16 cellular contexts compared by ENCODE assay signal in genomic region chr10:96999337-96999736, GRCh38.
DNase-seq lines count a peak whose midpoint lies in the region; ATAC-seq, FAIRE-seq and TF ChIP-seq lines count a peak whose summit lies in the region.
"Had no signal": no experiment of that assay in that cellular context is flagged by ENCODE, and none has a peak within 500 bp of the region (broad histone marks: within the 10 kb centered on the region; RNA-seq: fewer than 3 reads in every experiment).

No MANE protein-coding gene starts in this region.

- no peaks in the 10 kb centered on the region for H3K36me3 Mint-ChIP-seq in endothelial cell (ENCODE audit: low read depth, unreplicated experiment)

- H3K4me1 Mint-ChIP-seq in endothelial cell (ENCODE audit: unreplicated experiment), result peaks cover 29% of the 10 kb centered on the region
- H3K4me1 Mint-ChIP-seq: B cell, GM23338 had no signal

- peaks cover 5% of the 10 kb centered on the region for H3K27me3 Mint-ChIP-seq in endothelial cell (ENCODE audit: unreplicated experiment)
- H3K27me3 Mint-ChIP-seq: B cell; CD4-positive, alpha-beta T cell had no signal

- CTCF ChIA-PET in HepG2 (lab: Yijun Ruan, JAX; ENCODE audit: low intra/inter-chr PET ratio, low total read pairs), result no interaction called here

- FAIRE-seq in HepG2 (lab: Jason Lieb, UNC), result no peak
- FAIRE-seq: A204.1, G401.6, GM12891 had no signal

- H3K36me3 ChIP-seq in HepG2 (replicated peaks in 1 of 2; ENCODE audit: control insufficient read depth in 1 of 2, insufficient read depth in 2 of 2, low read length in 2 of 2), result no peaks in the 10 kb centered on the region
- H3K36me3 ChIP-seq in right lobe of liver, result no peaks in the 10 kb centered on the region
- no peaks in the 10 kb centered on the region for H3K36me3 ChIP-seq in neuronal stem cell (replicated peaks in 1 of 2; ENCODE audit: control insufficient read depth in 2 of 2, insufficient read depth in 2 of 2, low read length in 2 of 2)

- H2BK15ac ChIP-seq in neuronal stem cell (ENCODE audit: low read length), result no peak overlapping the region

- no peaks in the 10 kb centered on the region for H3K79me1 ChIP-seq in neuronal stem cell (ENCODE audit: low read depth, low read length)

- no peaks in the 10 kb centered on the region for H3K9me3 Mint-ChIP-seq in endothelial cell (ENCODE audit: unreplicated experiment)
- H3K9me3 Mint-ChIP-seq: CD4-positive, alpha-beta T cell; GM23338 had no signal

- TF ChIP-seq RAD21 in HepG2 (CRISPR knock-in tag; IDR thresholded peaks at IDR 0.05), result no peak

- in situ Hi-C loops in HepG2 (cut with HindIII; ENCODE audit: extremely low pct_ligation_motif_present, low pct_unique_long_range_greater_than_20kb), result no loop called here

- TF ChIP-seq CTCF in HepG2 (CRISPR knock-in tag; IDR thresholded peaks at IDR 0.05), result no peak
- no peak for TF ChIP-seq CTCF in right lobe of liver (IDR thresholded peaks at IDR 0.05)
- TF ChIP-seq CTCF in endothelial cell (IDR thresholded peaks at IDR 0.05; ENCODE audit: unreplicated experiment), result no peak
- TF ChIP-seq CTCF in dorsolateral prefrontal cortex (IDR thresholded peaks at IDR 0.05 in 54 of 56, conservative IDR thresholded peaks at IDR 0.05 in 2 of 56; ENCODE audit: low read depth in 1 of 56, partially characterized antibody in 56 of 56), result no peak

- H3K18ac ChIP-seq in neuronal stem cell (ENCODE audit: low read length), result peak overlapping the region; percentile 58

- H2AFZ ChIP-seq in HepG2 (ENCODE audit: low read length) (no peak overlapping the region), neuronal stem cell (ENCODE audit: low read length) (no peak overlapping the region)
- H2AFZ ChIP-seq: GM23338 had no signal

- no peaks in the 10 kb centered on the region for H4K20me1 ChIP-seq in HepG2 (ENCODE audit: insufficient read depth, low read length)

- intact Hi-C loops in HepG2 (cut with micrococcal nuclease; ENCODE audit: unreplicated experiment), result no loop called here
- intact Hi-C loops in right lobe of liver (cut with DNase I), result no loop called here
- intact Hi-C loops in dorsolateral prefrontal cortex (cut with DNase I), result no loop called here

- H4K91ac ChIP-seq in neuronal stem cell (ENCODE audit: low read depth, low read length, poor library complexity), result no peak overlapping the region

- H3K9me3 ChIP-seq in HepG2 (ENCODE audit: low read length) (no peaks in the 10 kb centered on the region), right lobe of liver (no peaks in the 10 kb centered on the region), neuronal stem cell (replicated peaks in 1 of 2; ENCODE audit: control insufficient read depth in 2 of 2, insufficient read depth in 1 of 2, low read depth in 1 of 2, low read length in 2 of 2) (no peaks in the 10 kb centered on the region)

- no peaks in the 10 kb centered on the region; a peak in 1 of 5 replicates for H3K27me3 ChIP-seq in HepG2 (ENCODE audit: control insufficient read depth in 1 of 2, insufficient read depth in 2 of 2, low read length in 2 of 2)
- H3K27me3 ChIP-seq in right lobe of liver, result no peaks in the 10 kb centered on the region
- H3K27me3 ChIP-seq in neuronal stem cell (ENCODE audit: control insufficient read depth in 3 of 3, insufficient read depth in 3 of 3, low read depth in 1 of 3, low read length in 3 of 3), result no peaks in the 10 kb centered on the region
- no peaks in the 10 kb centered on the region for H3K27me3 ChIP-seq in dorsolateral prefrontal cortex

- TF ChIP-seq EP300 in HepG2 (IDR thresholded peaks at IDR 0.05; ENCODE audit: low read depth in 2 of 2, low read length in 2 of 2) (no peak), HepG2 (CRISPR knock-in tag; IDR thresholded peaks at IDR 0.05; ENCODE audit: borderline replicate concordance) (no peak)

- no peak for ATAC-seq in HepG2
- no peak for ATAC-seq in right lobe of liver

- 0 out of 6 replicates have a peak overlapping the region, but pooled peaks of 1 of the 3 experiments have one; percentile 62 for H3K4me3 ChIP-seq in HepG2 (replicated peaks in 1 of 3; ENCODE audit: insufficient read depth in 1 of 3, low read depth in 2 of 3, low read length in 3 of 3)
- H3K4me3 ChIP-seq in right lobe of liver, result no peak overlapping the region
- no peak overlapping the region for H3K4me3 ChIP-seq in neuronal stem cell (ENCODE audit: low read length in 2 of 2)
- H3K4me3 ChIP-seq in dorsolateral prefrontal cortex, result no peak overlapping the region
- H3K4me3 ChIP-seq: GM23338 had no signal

- no TSS peak for BruUV-seq in HepG2 (replicated peaks; lab: Mats Ljungman, UMichigan)

- no peak overlapping the region for H3K27ac Mint-ChIP-seq in endothelial cell (ENCODE audit: unreplicated experiment)
- H3K27ac Mint-ChIP-seq: B cell; CD4-positive, alpha-beta T cell; GM23338 had no signal

- no peak overlapping the region for H4K8ac ChIP-seq in neuronal stem cell (ENCODE audit: low read depth, low read length)

- no peak overlapping the region for H3K4ac ChIP-seq in neuronal stem cell (ENCODE audit: low read length)

- H3K4me2 ChIP-seq in HepG2 (ENCODE audit: low read depth, low read length) (peak overlapping the region; percentile 97), neuronal stem cell (ENCODE audit: insufficient read depth, low read length, poor library complexity, severe bottlenecking) (no peak overlapping the region)
- H3K4me2 ChIP-seq: GM23338 had no signal

- POLR2A ChIA-PET in HepG2 (lab: Yijun Ruan, JAX), result no interaction called here

- no peak overlapping the region for H3K23ac ChIP-seq in neuronal stem cell (ENCODE audit: low read depth, low read length, poor library complexity)

- TF ChIP-seq POLR2A in HepG2 (IDR thresholded peaks at IDR 0.05; ENCODE audit: insufficient read depth in 1 of 2, low read depth in 2 of 2, low read length in 2 of 2), result no peak
- TF ChIP-seq POLR2A in right lobe of liver (IDR thresholded peaks at IDR 0.05), result no peak

- no peak overlapping the region for H2BK120ac ChIP-seq in neuronal stem cell (ENCODE audit: low read depth, low read length)

- no peak overlapping the region for H2BK12ac ChIP-seq in neuronal stem cell (ENCODE audit: low read length)

- H3K9ac ChIP-seq in HepG2 (ENCODE audit: insufficient read depth, low read depth, low read length) (0 out of 2 replicates have a peak overlapping the region, but pooled peaks have one; percentile 47), neuronal stem cell (ENCODE audit: low read depth, low read length, poor library complexity) (no peak overlapping the region)

- H3K4me1 ChIP-seq in HepG2 (ENCODE audit: insufficient read depth, low read length) (peaks cover 59% of the 10 kb centered on the region), right lobe of liver (peaks cover 0 to 21% (median 9%) of the 10 kb centered on the region in 4 donors), neuronal stem cell (ENCODE audit: control insufficient read depth in 2 of 2, insufficient read depth in 1 of 2, low read depth in 1 of 2, low read length in 2 of 2) (no peaks in the 10 kb centered on the region)

- H2BK5ac ChIP-seq in neuronal stem cell (ENCODE audit: low read length), result peak overlapping the region; percentile 21

- no peak overlapping the region for H3K14ac ChIP-seq in neuronal stem cell (ENCODE audit: low read length)

- no peak for DNase-seq in HepG2 (ENCODE audit: low spot score)
- DNase-seq in right lobe of liver, result no peak
- DNase-seq in islet precursor cell, result peak; percentile 33
- no peak for DNase-seq in neuronal stem cell (ENCODE audit: low spot score)
- no peak for DNase-seq in endothelial cell (ENCODE audit: low spot score)
- DNase-seq in NCI-H345 treated with DMSO at 0.1 percent for 48 hours (lab: John Stamatoyannopoulos, UW; ENCODE audit: unreplicated experiment), result no peak
- no peak for DNase-seq in dorsolateral prefrontal cortex
- DNase-seq: C1 segment of cervical spinal cord; CD4-positive, alpha-beta T cell; DMS79; EL had no signal

- H3K27ac ChIP-seq in HepG2 (ENCODE audit: extremely low read length, insufficient read depth, low read length), result no peak overlapping the region
- H3K27ac ChIP-seq in right lobe of liver, result no peak overlapping the region
- no peak overlapping the region for H3K27ac ChIP-seq in neuronal stem cell (replicated peaks; ENCODE audit: low read length)
- no peak overlapping the region for H3K27ac ChIP-seq in dorsolateral prefrontal cortex

- no peak overlapping the region for H3K4me3 Mint-ChIP-seq in endothelial cell (ENCODE audit: unreplicated experiment)
- H3K4me3 Mint-ChIP-seq: B cell; CD4-positive, alpha-beta T cell; GM23338 had no signal

- peak overlapping the region; percentile 19 for H2AK5ac ChIP-seq in neuronal stem cell (ENCODE audit: low read depth, low read length)

- WGBS in HepG2 (ENCODE audit: low lambda C conversion rate), result 100% methylated on average over 2 of the region's 4 CpGs
- 92% methylated on average over 2 of the region's 4 CpGs for WGBS in right lobe of liver (ENCODE audit: insufficient coverage, low coverage, low lambda C conversion rate, missing lambda C conversion rate)
- no CpG with 5 or more reads among the region's 4 CpGs for WGBS in neuronal stem cell (ENCODE audit: extremely low coverage in 2 of 2, insufficient read length in 2 of 2, insufficient replicate concordance in 1 of 2), 2 donors

- H3K79me2 ChIP-seq in HepG2 (ENCODE audit: insufficient read depth, low read length), result no peaks in the 10 kb centered on the region

TF ChIP-seq in HepG2, 621 proteins besides CTCF, POLR2A, EP300 and RAD21:
- TF ChIP-seq ZSCAN21 (CRISPR knock-in tag; IDR thresholded peaks at IDR 0.05; ENCODE audit: borderline replicate concordance) (0 out of 2 replicates have a peak, but pooled peaks have one; percentile 1), HMGXB4 (CRISPR knock-in tag; IDR thresholded peaks at IDR 0.05; ENCODE audit: borderline replicate concordance in 1 of 2, low read depth in 1 of 2) (no peak)
